Comparison of ENCODE assay signal across 28 cellular contexts in the genomic region with DNA sequence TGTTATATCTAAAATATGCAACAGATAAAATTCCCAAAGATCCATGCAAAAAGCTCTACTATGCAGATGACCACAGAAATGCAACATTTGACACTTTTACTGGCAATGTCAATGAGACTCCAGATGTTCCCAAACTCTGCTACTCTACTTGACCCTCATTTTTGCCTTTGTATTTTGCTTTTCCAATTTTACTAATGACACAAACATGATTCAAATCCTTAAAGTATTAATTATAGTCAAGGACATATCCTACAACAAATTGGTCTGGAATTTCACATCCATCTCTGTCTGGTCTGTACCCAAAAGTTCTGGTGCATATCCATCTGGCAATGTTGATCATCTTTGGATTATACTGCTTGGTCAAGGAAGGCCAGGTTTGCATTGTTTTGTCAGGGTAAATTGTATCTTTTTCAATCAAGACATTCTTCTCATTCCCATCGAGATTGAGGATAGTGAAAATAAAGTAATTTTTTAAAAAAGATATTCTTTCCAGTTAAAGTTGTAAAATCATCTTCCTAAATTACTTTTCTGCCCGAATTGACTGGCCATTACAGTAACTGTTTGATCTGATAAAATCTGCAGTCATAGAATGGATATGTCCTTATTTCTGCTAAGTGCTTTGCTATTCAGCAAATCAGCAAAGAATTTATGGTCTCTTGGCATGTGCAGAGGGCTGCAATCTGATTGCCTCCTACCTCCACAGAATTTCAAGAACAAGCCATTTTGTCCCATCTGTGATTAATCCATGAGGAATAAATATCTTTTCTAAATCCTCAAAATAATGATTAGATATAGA.
"Had no signal": no experiment of that assay in that cellular context is flagged by ENCODE, and none has a peak within 500 bp of the region (broad histone marks: within the 10 kb centered on the region; RNA-seq: fewer than 3 reads in every experiment).

No MANE protein-coding gene starts in this region.

- H3K4me3 ChIP-seq: left lung, lower lobe of right lung, pancreas, prostate gland, spleen, tibial nerve, uterus had no signal

- H3K36me3 Mint-ChIP-seq: immature natural killer cell; naive thymus-derived CD8-positive, alpha-beta T cell; stimulated activated memory B cell treated with anti-CD40 and anti-IgM and Interleukin-4, amounts not matched to agents 10 μg/mL and 1 μg/mL and 100 μg/mL, for 72 hours; type B pancreatic cell had no signal

- H3K27me3 ChIP-seq: left lung, spleen, tibial nerve, uterus had no signal

- H3K4me1 Mint-ChIP-seq: immature natural killer cell; naive thymus-derived CD8-positive, alpha-beta T cell; nephron; neural crest cell had no signal

- H3K36me3 ChIP-seq: left lung, lower lobe of right lung, pancreas, prostate gland, spleen, tibial nerve, uterus had no signal

- ATAC-seq: left colon; left lung; lower lobe of right lung; naive thymus-derived CD8-positive, alpha-beta T cell; pancreas; right cardiac atrium; sciatic nerve; stimulated activated memory B cell treated with anti-CD40 and anti-IgM and Interleukin-4, amounts not matched to agents 10 μg/mL and 1 μg/mL and 100 μg/mL, for 72 hours; stimulated activated naive CD8-positive, alpha-beta T cell treated with anti-CD3 and anti-CD28 coated beads, Interleukin-15, amount 100 ng/mL, for 72 hours had no signal

- H3K9me3 ChIP-seq: left lung, lower lobe of right lung, pancreas, prostate gland, spleen, tibial nerve, uterus had no signal

- H3K4me1 ChIP-seq: left lung, lower lobe of right lung, pancreas, prostate gland, spleen, tibial nerve, uterus had no signal

- FAIRE-seq: islet of Langerhans, small intestine had no signal

- DNase-seq: immature natural killer cell; kidney; left colon; left lung; lower lobe of right lung; mammary epithelial cell; mesenchymal stem cell; naive thymus-derived CD8-positive, alpha-beta T cell; nucleus accumbens; pancreas; posterior cingulate gyrus; retina; right cardiac atrium; small intestine; spleen; stimulated activated CD4-positive, alpha-beta T cell treated with anti-CD3 and anti-CD28 coated beads, Interleukin-4, amount 100 ng/mL, for 24 hours; stimulated activated naive CD4-positive, alpha-beta T cell treated with Interleukin-2 at 50 U/mL for 16 hours; stimulated activated naive CD8-positive, alpha-beta T cell treated with anti-CD3 and anti-CD28 coated beads, Interleukin-15, amount 100 ng/mL, for 72 hours; substantia nigra; uterus had no signal

- H3K4me3 Mint-ChIP-seq: immature natural killer cell; naive thymus-derived CD8-positive, alpha-beta T cell; nephron; neural crest cell; stimulated activated memory B cell treated with anti-CD40 and anti-IgM and Interleukin-4, amounts not matched to agents 10 μg/mL and 1 μg/mL and 100 μg/mL, for 72 hours; stimulated activated naive CD8-positive, alpha-beta T cell treated with anti-CD3 and anti-CD28 coated beads, Interleukin-15, amount 100 ng/mL, for 72 hours; type B pancreatic cell had no signal

- H3K27ac Mint-ChIP-seq: immature natural killer cell; naive thymus-derived CD8-positive, alpha-beta T cell; nephron; stimulated activated memory B cell treated with anti-CD40 and anti-IgM and Interleukin-4, amounts not matched to agents 10 μg/mL and 1 μg/mL and 100 μg/mL, for 72 hours; stimulated activated naive CD8-positive, alpha-beta T cell treated with anti-CD3 and anti-CD28 coated beads, Interleukin-15, amount 100 ng/mL, for 72 hours; type B pancreatic cell had no signal

- H3K27ac ChIP-seq: left lung, lower lobe of right lung, pancreas, prostate gland, spleen, uterus had no signal

- H3K27me3 Mint-ChIP-seq: stimulated activated memory B cell treated with anti-CD40 and anti-IgM and Interleukin-4, amounts not matched to agents 10 μg/mL and 1 μg/mL and 100 μg/mL, for 72 hours; type B pancreatic cell had no signal
